In the genomic region with DNA sequence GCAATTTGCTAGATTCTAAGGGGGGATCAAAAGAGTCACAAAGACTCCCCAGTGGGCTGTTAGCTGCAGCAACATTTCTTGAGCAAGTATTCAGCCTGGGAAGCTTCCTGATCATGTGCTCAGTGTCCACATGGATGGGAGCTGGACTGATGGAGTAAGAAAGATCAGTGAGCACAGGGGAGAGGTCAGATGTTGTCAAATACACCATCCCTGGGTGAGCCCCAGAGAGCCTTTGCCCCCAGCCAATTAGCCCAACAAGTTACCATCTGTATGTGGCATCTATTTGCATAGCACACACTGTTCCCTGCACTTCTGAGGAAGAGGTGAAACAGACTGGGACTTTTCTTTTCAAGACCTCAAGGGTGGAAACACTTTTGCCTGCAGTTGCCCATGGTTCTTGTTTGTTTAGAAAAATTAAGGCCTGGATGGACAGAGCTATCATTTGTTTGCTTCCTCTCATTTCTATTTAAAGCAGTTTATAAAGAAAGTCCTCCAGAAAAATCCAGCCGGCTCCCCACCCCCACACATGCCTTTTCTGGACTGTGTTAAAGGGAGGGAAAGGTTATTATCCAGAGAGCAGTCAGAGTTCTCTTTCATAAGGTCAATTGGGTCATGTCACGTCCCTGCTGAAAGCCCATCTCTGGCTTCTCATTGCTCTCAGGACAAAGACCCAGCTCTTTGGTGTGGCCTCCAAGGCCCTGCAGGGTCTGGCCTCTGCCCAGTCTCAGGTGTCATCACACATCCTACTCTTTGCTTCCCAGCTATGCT, we compare ENCODE assay signal across 1 cellular context.
TF ChIP-seq lines count a peak whose summit lies in the region.

No MANE protein-coding gene starts in this region.

TF ChIP-seq in GM23338, 12 proteins besides CTCF, POLR2A, EP300 and RAD21 (continued from another document):
- TF ChIP-seq, protein P1, sequence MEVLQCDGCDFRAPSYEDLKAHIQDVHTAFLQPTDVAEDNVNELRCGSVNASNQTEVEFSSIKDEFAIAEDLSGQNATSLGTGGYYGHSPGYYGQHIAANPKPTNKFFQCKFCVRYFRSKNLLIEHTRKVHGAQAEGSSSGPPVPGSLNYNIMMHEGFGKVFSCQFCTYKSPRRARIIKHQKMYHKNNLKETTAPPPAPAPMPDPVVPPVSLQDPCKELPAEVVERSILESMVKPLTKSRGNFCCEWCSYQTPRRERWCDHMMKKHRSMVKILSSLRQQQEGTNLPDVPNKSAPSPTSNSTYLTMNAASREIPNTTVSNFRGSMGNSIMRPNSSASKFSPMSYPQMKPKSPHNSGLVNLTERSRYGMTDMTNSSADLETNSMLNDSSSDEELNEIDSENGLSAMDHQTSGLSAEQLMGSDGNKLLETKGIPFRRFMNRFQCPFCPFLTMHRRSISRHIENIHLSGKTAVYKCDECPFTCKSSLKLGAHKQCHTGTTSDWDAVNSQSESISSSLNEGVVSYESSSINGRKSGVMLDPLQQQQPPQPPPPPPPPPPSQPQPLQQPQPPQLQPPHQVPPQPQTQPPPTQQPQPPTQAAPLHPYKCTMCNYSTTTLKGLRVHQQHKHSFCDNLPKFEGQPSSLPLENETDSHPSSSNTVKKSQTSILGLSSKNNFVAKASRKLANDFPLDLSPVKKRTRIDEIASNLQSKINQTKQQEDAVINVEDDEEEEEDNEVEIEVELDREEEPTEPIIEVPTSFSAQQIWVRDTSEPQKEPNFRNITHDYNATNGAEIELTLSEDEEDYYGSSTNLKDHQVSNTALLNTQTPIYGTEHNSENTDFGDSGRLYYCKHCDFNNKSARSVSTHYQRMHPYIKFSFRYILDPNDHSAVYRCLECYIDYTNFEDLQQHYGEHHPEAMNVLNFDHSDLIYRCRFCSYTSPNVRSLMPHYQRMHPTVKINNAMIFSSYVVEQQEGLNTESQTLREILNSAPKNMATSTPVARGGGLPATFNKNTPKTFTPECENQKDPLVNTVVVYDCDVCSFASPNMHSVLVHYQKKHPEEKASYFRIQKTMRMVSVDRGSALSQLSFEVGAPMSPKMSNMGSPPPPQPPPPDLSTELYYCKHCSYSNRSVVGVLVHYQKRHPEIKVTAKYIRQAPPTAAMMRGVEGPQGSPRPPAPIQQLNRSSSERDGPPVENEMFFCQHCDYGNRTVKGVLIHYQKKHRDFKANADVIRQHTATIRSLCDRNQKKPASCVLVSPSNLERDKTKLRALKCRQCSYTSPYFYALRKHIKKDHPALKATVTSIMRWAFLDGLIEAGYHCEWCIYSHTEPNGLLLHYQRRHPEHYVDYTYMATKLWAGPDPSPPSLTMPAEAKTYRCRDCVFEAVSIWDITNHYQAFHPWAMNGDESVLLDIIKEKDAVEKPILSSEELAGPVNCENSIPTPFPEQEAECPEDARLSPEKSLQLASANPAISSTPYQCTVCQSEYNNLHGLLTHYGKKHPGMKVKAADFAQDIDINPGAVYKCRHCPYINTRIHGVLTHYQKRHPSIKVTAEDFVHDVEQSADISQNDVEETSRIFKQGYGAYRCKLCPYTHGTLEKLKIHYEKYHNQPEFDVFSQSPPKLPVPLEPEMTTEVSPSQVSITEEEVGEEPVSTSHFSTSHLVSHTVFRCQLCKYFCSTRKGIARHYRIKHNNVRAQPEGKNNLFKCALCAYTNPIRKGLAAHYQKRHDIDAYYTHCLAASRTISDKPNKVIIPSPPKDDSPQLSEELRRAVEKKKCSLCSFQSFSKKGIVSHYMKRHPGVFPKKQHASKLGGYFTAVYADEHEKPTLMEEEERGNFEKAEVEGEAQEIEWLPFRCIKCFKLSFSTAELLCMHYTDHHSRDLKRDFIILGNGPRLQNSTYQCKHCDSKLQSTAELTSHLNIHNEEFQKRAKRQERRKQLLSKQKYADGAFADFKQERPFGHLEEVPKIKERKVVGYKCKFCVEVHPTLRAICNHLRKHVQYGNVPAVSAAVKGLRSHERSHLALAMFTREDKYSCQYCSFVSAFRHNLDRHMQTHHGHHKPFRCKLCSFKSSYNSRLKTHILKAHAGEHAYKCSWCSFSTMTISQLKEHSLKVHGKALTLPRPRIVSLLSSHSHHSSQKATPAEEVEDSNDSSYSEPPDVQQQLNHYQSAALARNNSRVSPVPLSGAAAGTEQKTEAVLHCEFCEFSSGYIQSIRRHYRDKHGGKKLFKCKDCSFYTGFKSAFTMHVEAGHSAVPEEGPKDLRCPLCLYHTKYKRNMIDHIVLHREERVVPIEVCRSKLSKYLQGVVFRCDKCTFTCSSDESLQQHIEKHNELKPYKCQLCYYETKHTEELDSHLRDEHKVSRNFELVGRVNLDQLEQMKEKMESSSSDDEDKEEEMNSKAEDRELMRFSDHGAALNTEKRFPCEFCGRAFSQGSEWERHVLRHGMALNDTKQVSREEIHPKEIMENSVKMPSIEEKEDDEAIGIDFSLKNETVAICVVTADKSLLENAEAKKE (CRISPR knock-in tag; IDR thresholded peaks at IDR 0.05) = no peak
- TF ChIP-seq EZH2phosphoT487 (IDR thresholded peaks at IDR 0.05; ENCODE audit: unreplicated experiment) = no peak
- TF ChIP-seq JUNB (IDR thresholded peaks at IDR 0.05; ENCODE audit: unreplicated experiment) = no peak
- TF ChIP-seq CREB1 (CRISPR knock-in tag; IDR thresholded peaks at IDR 0.05; ENCODE audit: low read depth) = no peak
- no peak for TF ChIP-seq EZH2 (IDR thresholded peaks at IDR 0.05; ENCODE audit: low read depth, unreplicated experiment)
- TF ChIP-seq NANOG (IDR thresholded peaks at IDR 0.05; ENCODE audit: borderline replicate concordance) = no peak
- no peak for TF ChIP-seq ZNF331 (CRISPR knock-in tag; IDR thresholded peaks at IDR 0.05; ENCODE audit: low read depth)
- TF ChIP-seq, protein P2, sequence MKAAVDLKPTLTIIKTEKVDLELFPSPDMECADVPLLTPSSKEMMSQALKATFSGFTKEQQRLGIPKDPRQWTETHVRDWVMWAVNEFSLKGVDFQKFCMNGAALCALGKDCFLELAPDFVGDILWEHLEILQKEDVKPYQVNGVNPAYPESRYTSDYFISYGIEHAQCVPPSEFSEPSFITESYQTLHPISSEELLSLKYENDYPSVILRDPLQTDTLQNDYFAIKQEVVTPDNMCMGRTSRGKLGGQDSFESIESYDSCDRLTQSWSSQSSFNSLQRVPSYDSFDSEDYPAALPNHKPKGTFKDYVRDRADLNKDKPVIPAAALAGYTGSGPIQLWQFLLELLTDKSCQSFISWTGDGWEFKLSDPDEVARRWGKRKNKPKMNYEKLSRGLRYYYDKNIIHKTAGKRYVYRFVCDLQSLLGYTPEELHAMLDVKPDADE (IDR thresholded peaks at IDR 0.05) = no peak
